8 cellular contexts compared by ENCODE assay signal in the genomic region with DNA sequence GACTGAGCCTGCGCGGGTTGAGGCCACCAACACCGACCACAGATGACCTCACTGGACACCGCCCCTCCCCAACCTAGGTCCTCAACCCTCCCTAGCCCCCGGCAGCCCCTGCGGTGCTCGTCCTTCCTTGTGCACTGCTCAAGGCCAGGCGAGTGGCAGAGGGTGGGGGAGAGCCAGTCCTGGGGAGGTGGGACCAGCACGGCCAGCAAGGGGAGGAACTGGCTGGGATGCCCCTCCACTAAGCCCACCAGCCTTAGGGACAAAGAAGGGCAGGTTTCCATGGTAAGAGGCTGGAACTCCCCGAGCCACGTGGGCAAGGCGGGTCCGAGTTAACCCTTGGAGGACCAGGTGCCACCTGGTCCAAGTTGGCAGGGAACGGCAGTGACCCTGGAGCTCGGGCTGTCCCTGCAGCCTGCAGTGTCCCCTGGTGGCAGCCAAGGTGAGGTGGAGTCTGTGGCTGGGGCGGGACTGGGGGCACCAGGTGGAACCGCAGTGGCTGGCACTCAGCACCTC. TPM values are rescaled to one million over a fixed set of nuclear protein-coding genes. Genes with fewer than 3 reads are reported as not detected.
A peak's percentile ranks its signal among the peaks of the same experiment; 100 is the strongest.
DNase-seq lines count a peak whose midpoint lies in the region; ATAC-seq and TF ChIP-seq lines count a peak whose summit lies in the region.

No MANE protein-coding gene starts in this region.

- ATAC-seq in PC-3 (peak; percentile 39), HG03280 (IDR thresholded peaks at IDR 0.05; ENCODE audit: unreplicated experiment) (no peak)

- no TSS peak for BruUV-seq in PC-3 (replicated peaks; lab: Mats Ljungman, UMichigan)

- no peaks in the 10 kb centered on the region for H3F3A ChIP-seq in PC-3 (ENCODE audit: low read length, unreplicated experiment)

- H3K27ac ChIP-seq in PC-3 (ENCODE audit: low read length): no peak overlapping the region

- intact Hi-C loops in PC-3 (cut with micrococcal nuclease): no loop called here

- no peak overlapping the region for H3K4me3 Mint-ChIP-seq in mesothelial cell of epicardium

- POLR2A ChIA-PET in PC-3 (lab: Charles Lee; ENCODE audit: unreplicated experiment): no interaction called here

- H3K4me2 ChIP-seq in PC-3 (ENCODE audit: low read length): no peak overlapping the region

- no peaks in the 10 kb centered on the region for H3K9me2 ChIP-seq in PC-3 (replicated peaks; ENCODE audit: low read length)

- H4K20me1 ChIP-seq in PC-3 (ENCODE audit: low read length): no peaks in the 10 kb centered on the region

- peaks cover 31% of the 10 kb centered on the region for H3K27me3 Mint-ChIP-seq in mesothelial cell of epicardium (ENCODE audit: low read depth)

- H3K9ac ChIP-seq in PC-3 (ENCODE audit: low read length): no peak overlapping the region

- CTCF ChIA-PET in PC-3 (lab: Charles Lee): interaction anchor here (0.6 kb wide), 1 partner anchor 19 kb away, joined by 3 read pairs; no protein-coding TSS in a partner anchor

- no peak overlapping the region for H2AFZ ChIP-seq in PC-3 (ENCODE audit: low read length)

- H3K4me3 ChIP-seq in GM12865 (ENCODE audit: low read depth, low read length) (no peak overlapping the region), PC-3 (ENCODE audit: low read length) (no peak overlapping the region), cardiac fibroblast (replicated peaks in 1 of 2; ENCODE audit: low read depth in 2 of 2, low read length in 2 of 2) (no peak overlapping the region)

- no peak overlapping the region for H3K27ac Mint-ChIP-seq in mesothelial cell of epicardium

- H3K4me1 ChIP-seq in PC-3 (ENCODE audit: insufficient read depth, low read length): no peaks in the 10 kb centered on the region

- no peaks in the 10 kb centered on the region for H3K36me3 ChIP-seq in PC-3 (ENCODE audit: low read depth, low read length)

- peaks cover 5% of the 10 kb centered on the region for H3K36me3 Mint-ChIP-seq in mesothelial cell of epicardium

- H3K4me1 Mint-ChIP-seq in mesothelial cell of epicardium: no peaks in the 10 kb centered on the region

- no peaks in the 10 kb centered on the region for H3K79me2 ChIP-seq in PC-3 (ENCODE audit: low read length)

- H3K9me3 Mint-ChIP-seq in mesothelial cell of epicardium: no peaks in the 10 kb centered on the region

- no peaks in the 10 kb centered on the region for H3K9me3 ChIP-seq in PC-3 (ENCODE audit: low read length)

- DNase-seq in AG08395 (ENCODE audit: low spot score) (peak; percentile 43), GM12865 (ENCODE audit: low read depth) (peak; percentile 58), PC-3 (peak; percentile 33), cardiac fibroblast (ENCODE audit: low read depth in 2 of 2) (no peak), mesothelial cell of epicardium (ENCODE audit: low spot score in 2 of 2, unreplicated experiment in 2 of 2) (no peak), foreskin melanocyte (no peak), hepatic stellate cell (ENCODE audit: low spot score) (no peak)

- TF ChIP-seq CTCF in GM12865 (IDR thresholded peaks at IDR 0.05; ENCODE audit: insufficient read depth, low read depth, low read length, missing control alignments) (peak; percentile 71), PC-3 (conservative IDR thresholded peaks at IDR 0.05; ENCODE audit: low read depth, low read length) (peak; percentile 65), cardiac fibroblast (IDR thresholded peaks at IDR 0.05; ENCODE audit: low read depth, low read length) (peak; percentile 60), mesothelial cell of epicardium (IDR thresholded peaks at IDR 0.05; ENCODE audit: unreplicated experiment) (peak; percentile 47)

- H3K27me3 ChIP-seq in PC-3 (ENCODE audit: low read length): no peaks in the 10 kb centered on the region

RNA-seq across cellular contexts. Expression of a gene that starts 9.2 kb away (rescaled TPM):
- total RNA-seq in PC-3 (2014; rRNA removed): 0.87 and 2.4 TPM in 2 replicates
- 13.0 to 17.3 TPM (median 13.3 TPM) in 3 replicates for total RNA-seq in mesothelial cell of epicardium

RNA-seq across cellular contexts. Expression of a gene that starts 14.8 kb away (rescaled TPM):
- total RNA-seq in PC-3 (2014; rRNA removed): 23.3 and 34.6 TPM in 2 replicates
- 35.4 to 37.2 TPM (median 36.0 TPM) in 3 replicates for total RNA-seq in mesothelial cell of epicardium

RNA-seq across cellular contexts. Expression of a gene that starts 24.8 kb away (rescaled TPM):
- total RNA-seq in PC-3 (2014; rRNA removed) (4,503 and 4,798 TPM in 2 replicates), mesothelial cell of epicardium (4,391 to 4,678 TPM (median 4,589 TPM) in 3 replicates)

Comparison
In these comparisons a context has a peak if more than half of its experiments do, and no peak if none do; other contexts are left out.
1. DNase-seq: peak in AG08395 (single experiment), GM12865 (single experiment) and PC-3 (single experiment); none in cardiac fibroblast (0 of 2), mesothelial cell of epicardium (0 of 2), foreskin melanocyte (single experiment) and hepatic stellate cell (single experiment).
2. Peak in every context shown above with its lines, with median percentiles within 50 percentile points of each other: CTCF ChIP-seq.